In the genomic region with DNA sequence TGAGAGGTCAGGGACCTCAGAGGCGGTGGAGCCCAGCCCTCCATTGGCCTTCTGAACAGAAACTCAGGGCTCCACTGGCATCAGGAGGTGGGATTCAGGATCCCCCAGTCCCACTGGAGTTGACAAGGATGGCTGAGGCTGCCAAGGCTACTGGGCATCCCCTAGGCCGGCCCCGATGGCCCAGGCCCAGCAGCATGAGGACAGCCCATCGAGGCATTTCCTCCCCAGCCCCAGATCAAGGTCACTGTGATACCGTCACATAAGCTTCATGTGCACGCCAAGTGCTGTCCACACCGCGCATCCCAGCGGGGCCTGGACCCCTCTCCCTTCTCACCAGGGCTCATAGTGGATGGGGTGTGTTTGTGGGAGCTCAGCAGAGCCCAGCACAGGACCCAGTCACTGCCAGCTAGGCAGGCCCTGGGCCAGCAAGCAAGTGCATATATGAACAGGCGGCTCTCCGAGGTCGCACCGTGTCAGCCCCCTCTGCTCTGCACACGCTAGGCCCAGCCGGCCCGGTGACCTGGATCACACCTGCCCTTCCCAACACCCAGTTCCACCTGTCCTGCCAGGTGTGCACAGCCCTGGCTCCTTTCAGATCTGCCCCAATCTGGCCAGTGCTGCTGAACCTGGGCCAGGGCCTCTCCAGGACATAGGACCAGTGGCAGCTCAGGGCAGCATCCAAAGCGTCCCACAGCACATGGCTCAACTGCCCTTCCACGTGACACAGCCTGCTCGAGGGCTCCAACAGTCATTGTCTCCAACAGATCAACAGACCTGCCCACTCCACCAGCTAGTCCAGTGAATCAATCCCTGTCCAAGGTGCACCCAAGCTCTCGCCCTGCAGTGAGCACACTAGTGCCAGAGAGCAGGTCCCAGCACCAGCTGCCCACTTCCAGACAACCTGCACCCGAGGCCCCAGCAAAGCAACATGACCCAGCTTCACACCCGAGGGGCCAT, we compare ENCODE assay signal across 1 cellular context.
TF ChIP-seq lines count a peak whose summit lies in the region.

No MANE protein-coding gene starts in this region.

TF ChIP-seq in liver, 16 proteins besides CTCF, POLR2A, EP300 and RAD21 (continued from another document):
- TF ChIP-seq GABPA (IDR thresholded peaks at IDR 0.05 in 1 of 2, conservative IDR thresholded peaks at IDR 0.05 in 1 of 2) (no peak), NR2F2 (IDR thresholded peaks at IDR 0.05) (no peak), TAF1 (conservative IDR thresholded peaks at IDR 0.05) (no peak), FOXA2 (IDR thresholded peaks at IDR 0.05) (no peak), JUND (IDR thresholded peaks at IDR 0.05) (peak; percentile 22 to 78), EGR1 (IDR thresholded peaks at IDR 0.05; ENCODE audit: low read depth in 2 of 2) (peak in 1 of 2 donors; percentile 74), HNF4G (IDR thresholded peaks at IDR 0.05) (peak; percentile 81), FOXA1 (IDR thresholded peaks at IDR 0.05) (no peak)
- TF ChIP-seq, protein P1, sequence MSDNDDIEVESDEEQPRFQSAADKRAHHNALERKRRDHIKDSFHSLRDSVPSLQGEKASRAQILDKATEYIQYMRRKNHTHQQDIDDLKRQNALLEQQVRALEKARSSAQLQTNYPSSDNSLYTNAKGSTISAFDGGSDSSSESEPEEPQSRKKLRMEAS (IDR thresholded peaks at IDR 0.05), result peak; percentile 98
- TF ChIP-seq, protein P2, sequence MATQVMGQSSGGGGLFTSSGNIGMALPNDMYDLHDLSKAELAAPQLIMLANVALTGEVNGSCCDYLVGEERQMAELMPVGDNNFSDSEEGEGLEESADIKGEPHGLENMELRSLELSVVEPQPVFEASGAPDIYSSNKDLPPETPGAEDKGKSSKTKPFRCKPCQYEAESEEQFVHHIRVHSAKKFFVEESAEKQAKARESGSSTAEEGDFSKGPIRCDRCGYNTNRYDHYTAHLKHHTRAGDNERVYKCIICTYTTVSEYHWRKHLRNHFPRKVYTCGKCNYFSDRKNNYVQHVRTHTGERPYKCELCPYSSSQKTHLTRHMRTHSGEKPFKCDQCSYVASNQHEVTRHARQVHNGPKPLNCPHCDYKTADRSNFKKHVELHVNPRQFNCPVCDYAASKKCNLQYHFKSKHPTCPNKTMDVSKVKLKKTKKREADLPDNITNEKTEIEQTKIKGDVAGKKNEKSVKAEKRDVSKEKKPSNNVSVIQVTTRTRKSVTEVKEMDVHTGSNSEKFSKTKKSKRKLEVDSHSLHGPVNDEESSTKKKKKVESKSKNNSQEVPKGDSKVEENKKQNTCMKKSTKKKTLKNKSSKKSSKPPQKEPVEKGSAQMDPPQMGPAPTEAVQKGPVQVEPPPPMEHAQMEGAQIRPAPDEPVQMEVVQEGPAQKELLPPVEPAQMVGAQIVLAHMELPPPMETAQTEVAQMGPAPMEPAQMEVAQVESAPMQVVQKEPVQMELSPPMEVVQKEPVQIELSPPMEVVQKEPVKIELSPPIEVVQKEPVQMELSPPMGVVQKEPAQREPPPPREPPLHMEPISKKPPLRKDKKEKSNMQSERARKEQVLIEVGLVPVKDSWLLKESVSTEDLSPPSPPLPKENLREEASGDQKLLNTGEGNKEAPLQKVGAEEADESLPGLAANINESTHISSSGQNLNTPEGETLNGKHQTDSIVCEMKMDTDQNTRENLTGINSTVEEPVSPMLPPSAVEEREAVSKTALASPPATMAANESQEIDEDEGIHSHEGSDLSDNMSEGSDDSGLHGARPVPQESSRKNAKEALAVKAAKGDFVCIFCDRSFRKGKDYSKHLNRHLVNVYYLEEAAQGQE (IDR thresholded peaks at IDR 0.05), result peak; percentile 79
- TF ChIP-seq, protein P3, sequence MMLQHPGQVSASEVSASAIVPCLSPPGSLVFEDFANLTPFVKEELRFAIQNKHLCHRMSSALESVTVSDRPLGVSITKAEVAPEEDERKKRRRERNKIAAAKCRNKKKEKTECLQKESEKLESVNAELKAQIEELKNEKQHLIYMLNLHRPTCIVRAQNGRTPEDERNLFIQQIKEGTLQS (IDR thresholded peaks at IDR 0.05), result no peak
